Comparison of ENCODE assay signal across 8 cellular contexts in the genomic region with DNA sequence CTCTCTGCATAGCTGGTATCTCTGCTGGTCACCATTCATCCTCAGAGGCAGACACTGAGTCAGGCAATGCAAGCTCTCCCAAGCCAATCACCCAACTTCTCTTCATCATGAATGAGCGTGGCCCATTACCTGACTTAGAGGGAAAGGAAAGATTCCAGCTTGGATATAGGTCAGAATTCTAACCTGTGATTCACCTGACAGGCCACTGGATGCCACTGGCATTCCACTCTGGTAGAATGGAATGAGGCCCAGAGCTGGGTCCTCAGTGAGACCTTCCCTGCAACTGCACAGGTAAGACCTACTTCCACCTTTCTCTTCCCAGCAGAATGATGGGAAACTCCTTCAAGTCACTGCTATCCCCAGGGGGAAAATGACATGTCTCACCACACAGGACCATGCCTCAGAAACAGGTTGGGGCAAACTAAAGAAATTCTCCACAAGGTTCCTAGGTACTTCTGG.
DNase-seq lines count a peak whose midpoint lies in the region; ATAC-seq and TF ChIP-seq lines count a peak whose summit lies in the region.

No MANE protein-coding gene starts in this region.

- peak; percentile 81 to 95 (median 85) for ATAC-seq in right lobe of liver

- H3K79me2 ChIP-seq in MM.1S (ENCODE audit: low read length), result no peaks in the 10 kb centered on the region

- H3K4me3 ChIP-seq in MM.1S (ENCODE audit: low read length) (no peak overlapping the region), right lobe of liver (no peak overlapping the region), coronary artery (no peak overlapping the region)

- H3K27me3 ChIP-seq in MM.1S (replicated peaks; ENCODE audit: insufficient read depth, low read length) (no peaks in the 10 kb centered on the region), right lobe of liver (no peaks in the 10 kb centered on the region)

- H3K27ac ChIP-seq in MM.1S (ENCODE audit: low read length) (no peak overlapping the region), right lobe of liver (no peak overlapping the region), coronary artery (no peak overlapping the region)

- H3F3A ChIP-seq in MM.1S (ENCODE audit: insufficient read depth, low read length), result no peaks in the 10 kb centered on the region

- no peak overlapping the region for H3K4me3 Mint-ChIP-seq in activated naive CD4-positive, alpha-beta T cell treated with anti-CD3 and anti-CD28 coated beads, Interleukin-2, amount 50 U/mL, for 24 hours

- H3K27me3 Mint-ChIP-seq in activated naive CD4-positive, alpha-beta T cell treated with anti-CD3 and anti-CD28 coated beads, Interleukin-2, amount 50 U/mL, for 24 hours, result no peaks in the 10 kb centered on the region

- in situ Hi-C loops in KBM-7 (cut with MboI; ENCODE audit: low pct_unique_long_range_greater_than_20kb, low sequenced_read_pairs), result no loop called here

- H3K4me2 ChIP-seq in MM.1S (ENCODE audit: low read depth, low read length), result no peak overlapping the region

- H3K9ac ChIP-seq in MM.1S (ENCODE audit: low read length), result no peak overlapping the region

- no peaks in the 10 kb centered on the region for H4K20me1 ChIP-seq in MM.1S (ENCODE audit: insufficient read depth, low read length)

- H3K4me1 Mint-ChIP-seq in activated naive CD4-positive, alpha-beta T cell treated with anti-CD3 and anti-CD28 coated beads, Interleukin-2, amount 50 U/mL, for 24 hours, result no peaks in the 10 kb centered on the region

- H3K9me3 Mint-ChIP-seq in activated naive CD4-positive, alpha-beta T cell treated with anti-CD3 and anti-CD28 coated beads, Interleukin-2, amount 50 U/mL, for 24 hours, result no peaks in the 10 kb centered on the region

- peak overlapping the region; percentile 30 for H3K27ac Mint-ChIP-seq in activated naive CD4-positive, alpha-beta T cell treated with anti-CD3 and anti-CD28 coated beads, Interleukin-2, amount 50 U/mL, for 24 hours

- 100% methylated on average over 1 of the region's 1 CpG for WGBS in right lobe of liver (ENCODE audit: insufficient coverage, low coverage, low lambda C conversion rate, missing lambda C conversion rate)

- H3K36me3 Mint-ChIP-seq in activated naive CD4-positive, alpha-beta T cell treated with anti-CD3 and anti-CD28 coated beads, Interleukin-2, amount 50 U/mL, for 24 hours, result peaks cover 2% of the 10 kb centered on the region

- H3K36me3 ChIP-seq in MM.1S (replicated peaks; ENCODE audit: insufficient read depth, low read length) (no peaks in the 10 kb centered on the region), right lobe of liver (no peaks in the 10 kb centered on the region)

- peak; percentile 33 for TF ChIP-seq CTCF in MM.1S (IDR thresholded peaks at IDR 0.05; ENCODE audit: low read length)
- TF ChIP-seq CTCF in right lobe of liver (IDR thresholded peaks at IDR 0.05), result peak; percentile 59 to 84 (median 70)
- TF ChIP-seq CTCF in coronary artery (IDR thresholded peaks at IDR 0.05), result no peak

- no peaks in the 10 kb centered on the region for H3K9me2 ChIP-seq in MM.1S (replicated peaks; ENCODE audit: insufficient read depth, low read length)

- no peak for TF ChIP-seq POLR2A in right lobe of liver (IDR thresholded peaks at IDR 0.05)

- H3K9me3 ChIP-seq in MM.1S (replicated peaks; ENCODE audit: insufficient read depth, low read length) (no peaks in the 10 kb centered on the region), right lobe of liver (no peaks in the 10 kb centered on the region)

- DNase-seq in NCI-H2107 (lab: John Stamatoyannopoulos, UW) (peak; percentile 2), NCI-H2107 treated with DMSO at 0.1 percent for 48 hours (lab: John Stamatoyannopoulos, UW; ENCODE audit: unreplicated experiment) (no peak), MM.1S (no peak), right lobe of liver (peak in 1 of 3 donors; percentile 60), epidermal melanocyte (ENCODE audit: insufficient read length, low spot score) (no peak), coronary artery (ENCODE audit: low spot score) (no peak), KBM-7 (no peak)

- no peak overlapping the region for H2AFZ ChIP-seq in MM.1S (ENCODE audit: low read length)

- intact Hi-C loops in right lobe of liver (cut with DNase I), result loop anchor here in 1 of 2 donors (10.0 kb wide), 1 partner anchor 252 kb away; no protein-coding TSS in a partner anchor

- H3K4me1 ChIP-seq in MM.1S (ENCODE audit: low read length), result no peaks in the 10 kb centered on the region
- H3K4me1 ChIP-seq in right lobe of liver, result peaks cover 0 to 14% (median 7%) of the 10 kb centered on the region in 4 donors
